In genomic region chr2:17644997-17645715, GRCh38 we compare ENCODE assay signal across 11 cellular contexts.
DNase-seq lines count a peak whose midpoint lies in the region; ATAC-seq and TF ChIP-seq lines count a peak whose summit lies in the region.
"Had no signal": no experiment of that assay in that cellular context is flagged by ENCODE, and none has a peak within 500 bp of the region (broad histone marks: within the 10 kb centered on the region; RNA-seq: fewer than 3 reads in every experiment).

No MANE protein-coding gene starts in this region.

- H3K4me1 ChIP-seq in IMR-90 (ENCODE audit: control insufficient read depth, insufficient read depth, low read length), result peaks cover 21% of the 10 kb centered on the region

- peak overlapping the region; percentile 48 for H2BK120ac ChIP-seq in IMR-90 (ENCODE audit: low read depth, low read length)

- H3K9me3 Mint-ChIP-seq in chondrocyte (ENCODE audit: low read depth), result no peaks in the 10 kb centered on the region
- H3K9me3 Mint-ChIP-seq: activated naive CD4-positive, alpha-beta T cell treated with anti-CD3 and anti-CD28 coated beads for 36 hours; IgD-negative memory B cell had no signal

- POLR2A ChIA-PET in IMR-90 (lab: Charles Lee; ENCODE audit: unreplicated experiment), result interaction anchor here (1.4 kb wide), 1 partner anchor 9 kb away, joined by 6 read pairs; no protein-coding TSS in a partner anchor

- H3K4ac ChIP-seq in IMR-90 (ENCODE audit: low read depth, low read length), result peak overlapping the region; percentile 11; the same call in 1 of the 2 replicates

- H3K9me3 ChIP-seq in IMR-90 (ENCODE audit: control insufficient read depth, insufficient read depth, low read length), result no peaks in the 10 kb centered on the region
- H3K9me3 ChIP-seq: upper lobe of left lung had no signal

- H3K27ac ChIP-seq in IMR-90 (ENCODE audit: insufficient read depth, low read length), result peak overlapping the region; percentile 9; the same call in 1 of the 2 replicates
- H3K27ac ChIP-seq: upper lobe of left lung had no signal

- no peak overlapping the region for H3K4me3 Mint-ChIP-seq in chondrocyte (ENCODE audit: unreplicated experiment)
- H3K4me3 Mint-ChIP-seq: activated naive CD4-positive, alpha-beta T cell treated with anti-CD3 and anti-CD28 coated beads for 36 hours; IgD-negative memory B cell had no signal

- in situ Hi-C loops in IMR-90 (cut with MboI; ENCODE audit: low sequenced_read_pairs), result no loop called here

- no peaks in the 10 kb centered on the region for H3K27me3 Mint-ChIP-seq in chondrocyte (ENCODE audit: low read depth)
- H3K27me3 Mint-ChIP-seq: IgD-negative memory B cell had no signal

- H3K79me1 ChIP-seq in IMR-90 (ENCODE audit: low read depth in 1 of 2, low read length in 2 of 2), result no peaks in the 10 kb centered on the region

- no peak overlapping the region for H3K4me3 ChIP-seq in IMR-90 (ENCODE audit: insufficient read depth, low read depth, low read length)
- H3K4me3 ChIP-seq: upper lobe of left lung had no signal

- no peak overlapping the region for H3K4me2 ChIP-seq in IMR-90 (ENCODE audit: low read depth, low read length)

- no peak overlapping the region for H2BK20ac ChIP-seq in IMR-90 (ENCODE audit: low read depth, low read length)

- intact Hi-C loops in IMR-90 (cut with micrococcal nuclease), result no loop called here
- intact Hi-C loops in left colon (cut with DNase I, micrococcal nuclease), result no loop called here

- H3K18ac ChIP-seq in IMR-90 (ENCODE audit: low read depth, low read length), result no peak overlapping the region; the same call in 1 of the 2 replicates

- 60% methylated on average over 1 of the region's 4 CpGs; no CpG with 5 or more reads in 1 of the 2 experiments for WGBS in IMR-90 (ENCODE audit: extremely low coverage in 2 of 2, insufficient read length in 1 of 2), 2 experiments

- H3K27ac Mint-ChIP-seq in chondrocyte (ENCODE audit: unreplicated experiment), result peak overlapping the region; percentile 78
- H3K27ac Mint-ChIP-seq: activated naive CD4-positive, alpha-beta T cell treated with anti-CD3 and anti-CD28 coated beads for 36 hours had no signal

- no peaks in the 10 kb centered on the region for H3K27me3 ChIP-seq in IMR-90 (ENCODE audit: control insufficient read depth, insufficient read depth, low read length)
- H3K27me3 ChIP-seq: upper lobe of left lung had no signal

- H2BK5ac ChIP-seq in IMR-90 (ENCODE audit: low read depth, low read length, poor library complexity, severe bottlenecking), result peak overlapping the region; percentile 40

- H3K23ac ChIP-seq in IMR-90 (ENCODE audit: low read depth, low read length), result no peak overlapping the region

- peak; percentile 24 for ATAC-seq in IMR-90 (ENCODE audit: low read depth)
- peak; percentile 17 for ATAC-seq in left colon
- ATAC-seq in GM21515 (IDR thresholded peaks at IDR 0.05; ENCODE audit: unreplicated experiment), result no peak

- no peaks in the 10 kb centered on the region for H3K36me3 Mint-ChIP-seq in chondrocyte (ENCODE audit: low read depth)
- H3K36me3 Mint-ChIP-seq: IgD-negative memory B cell had no signal

- H2BK15ac ChIP-seq in IMR-90 (ENCODE audit: low read depth, low read length), result peak overlapping the region; percentile 31; the same call in 1 of the 3 replicates

- H3K9ac ChIP-seq in IMR-90 (ENCODE audit: low read depth, low read length), result no peak overlapping the region

- H4K20me1 ChIP-seq in IMR-90 (ENCODE audit: insufficient read depth, low read length), result no peaks in the 10 kb centered on the region

- dilution Hi-C loops in IMR-90 (cut with HindIII; ENCODE audit: low sequenced_read_pairs, unreplicated experiment), result no loop called here

- no peak overlapping the region for H2AK9ac ChIP-seq in IMR-90 (replicated peaks; ENCODE audit: low read depth, low read length, poor library complexity)

- no peak for TF ChIP-seq POLR2A in IMR-90 (IDR thresholded peaks at IDR 0.05; ENCODE audit: low read depth, low read length)

- H3K9me1 ChIP-seq in IMR-90 (ENCODE audit: insufficient read depth, low read length), result peaks cover 24% of the 10 kb centered on the region

- DNase-seq in A172 (ENCODE audit: low spot score) (peak; percentile 14), IMR-90 (peak; percentile 41), chondrocyte (ENCODE audit: low spot score) (no peak), left colon (peak in 1 of 2 donors; percentile 38), NCI-H510A treated with DMSO at 0.1 percent for 48 hours (lab: John Stamatoyannopoulos, UW) (no peak), T-helper 2 cell (no peak), NCI-H128 (lab: John Stamatoyannopoulos, UW; ENCODE audit: unreplicated experiment) (no peak)

- no peaks in the 10 kb centered on the region for H3K36me3 ChIP-seq in IMR-90 (ENCODE audit: control insufficient read depth, insufficient read depth, low read length)
- H3K36me3 ChIP-seq: upper lobe of left lung had no signal

- peak overlapping the region; percentile 7; the same call in 1 of the 2 replicates for H3K56ac ChIP-seq in IMR-90 (ENCODE audit: extremely low read depth, insufficient read depth, low read length)

- peak overlapping the region; percentile 32; the same call in 1 of the 2 replicates for H4K91ac ChIP-seq in IMR-90 (ENCODE audit: insufficient read depth, low read depth, low read length)

- no peak for TF ChIP-seq CTCF in IMR-90 (conservative IDR thresholded peaks at IDR 0.05; ENCODE audit: low read depth, low read length)
- no peak for TF ChIP-seq CTCF in chondrocyte (IDR thresholded peaks at IDR 0.05)

- no peak overlapping the region for H4K5ac ChIP-seq in IMR-90 (ENCODE audit: low read depth, low read length)

- CTCF ChIA-PET in IMR-90 (lab: Yijun Ruan, JAX), result interaction anchor here (0.6 to 2.6 kb wide), 10 partner anchors 8 to 108 kb away, joined by 3 to 27 read pairs (median 4); no protein-coding TSS in a partner anchor

- no peak overlapping the region for H4K8ac ChIP-seq in IMR-90 (ENCODE audit: low read depth in 2 of 2, low read length in 2 of 2)

- peak overlapping the region; percentile 23 for H2AFZ ChIP-seq in IMR-90 (replicated peaks; ENCODE audit: low read length, poor library complexity)

- H3K4me1 Mint-ChIP-seq in chondrocyte (ENCODE audit: low read depth), result peaks cover 39% of the 10 kb centered on the region

- no peak for TF ChIP-seq RAD21 in IMR-90 (IDR thresholded peaks at IDR 0.05; ENCODE audit: low read length)

- H3K14ac ChIP-seq in IMR-90 (replicated peaks; ENCODE audit: low read depth, low read length), result 0 out of 2 replicates have a peak overlapping the region, but pooled peaks have one; percentile 24

- H2AK5ac ChIP-seq in IMR-90 (ENCODE audit: low read depth, low read length), result peak overlapping the region; percentile 33; the same call in 1 of the 2 replicates

- BruUV-seq in IMR-90 (replicated peaks; lab: Mats Ljungman, UMichigan), result no TSS peak

TF ChIP-seq in IMR-90, 13 proteins besides CTCF, POLR2A, EP300 and RAD21:
- no peak for TF ChIP-seq RFX5 (IDR thresholded peaks at IDR 0.05; ENCODE audit: low read depth, low read length)
- TF ChIP-seq ELK1 (IDR thresholded peaks at IDR 0.05; ENCODE audit: borderline replicate concordance, low read depth, low read length), result no peak
- TF ChIP-seq MAFK (IDR thresholded peaks at IDR 0.05; ENCODE audit: low read depth, low read length), result no peak
- no peak for TF ChIP-seq MAZ (IDR thresholded peaks at IDR 0.05; ENCODE audit: borderline replicate concordance, low read depth, low read length)
- no peak for TF ChIP-seq RCOR1 (IDR thresholded peaks at IDR 0.05; ENCODE audit: insufficient replicate concordance, low read length)
- TF ChIP-seq MXI1 (IDR thresholded peaks at IDR 0.05; ENCODE audit: borderline replicate concordance, low read depth, low read length), result no peak
- no peak for TF ChIP-seq SMC3 (IDR thresholded peaks at IDR 0.05; ENCODE audit: low read depth, low read length)
- TF ChIP-seq CHD1 (IDR thresholded peaks at IDR 0.05; ENCODE audit: low read depth, low read length), result no peak
- TF ChIP-seq NFE2L2 (IDR thresholded peaks at IDR 0.05; ENCODE audit: low read depth, low read length), result no peak
TF ChIP-seq in IMR-90: peak in this region for 0.

Comparison
In these comparisons a context has a peak if more than half of its experiments do, and no peak if none do; other contexts are left out.
1. DNase-seq: peak in A172 (single experiment) and IMR-90 (single experiment); none in chondrocyte (single experiment), NCI-H510A treated with DMSO at 0.1 percent for 48 hours (single experiment), T-helper 2 cell (0 of 5) and NCI-H128 (single experiment).